ENCODE assay signal across 12 cellular contexts in genomic region chr1:205981257-205981656, GRCh38. TPM values are rescaled to one million over a fixed set of nuclear protein-coding genes. Genes with fewer than 3 reads are reported as not detected.
"Had no signal": no experiment of that assay in that cellular context is flagged by ENCODE, and none has a peak within 500 bp of the region (broad histone marks: within the 10 kb centered on the region; RNA-seq: fewer than 3 reads in every experiment).

No MANE protein-coding gene starts in this region.

- ATAC-seq: GM23338, HCT116 had no signal

- H3K27ac Mint-ChIP-seq: GM23338, H9, HFFc6 had no signal

- H3K9ac ChIP-seq: GM23248 had no signal

- DNase-seq: GM23248, GOT3, H7, H9, HCEC 1CT, HFFc6 had no signal

- H3K4me1 ChIP-seq: HAP-1 had no signal

- H3K4me2 ChIP-seq: GM23338 had no signal

- H3K4me3 Mint-ChIP-seq: GM23338, H9, HFFc6 had no signal

- FAIRE-seq: H1, H54 had no signal

- H3K27ac ChIP-seq: GM23248 had no signal

- H3K4me3 ChIP-seq: GM23248, GM23338, HAP-1 had no signal

- H3K9me3 Mint-ChIP-seq: H9, HFFc6 had no signal

- H3K9me3 ChIP-seq: HAP-1 had no signal

- H2AFZ ChIP-seq: GM23248, GM23338 had no signal

- H3K36me3 ChIP-seq: HAP-1 had no signal

RNA-seq across cellular contexts. Expression of gene RAB7B, which starts 21.9 kb away (rescaled TPM):
- total RNA-seq: GM23338, H1, H7 had no signal
- polyA plus RNA-seq: GM23338 had no signal

RNA-seq across cellular contexts. Expression of gene SLC26A9, which starts 38.0 kb away (rescaled TPM):
- total RNA-seq: GM23248, GM23338, H1, H4, H7, H9, HFFc6 had no signal
- polyA plus RNA-seq: GM23248, GM23338, H1 had no signal

RNA-seq across cellular contexts. Expression of gene CTSE, which starts 42.4 kb away (rescaled TPM):
- total RNA-seq: GM23248, GM23338, H1, H4, H7, H9, HFFc6 had no signal
- polyA plus RNA-seq: GM23248, GM23338 had no signal
